ENCODE assay signal across 14 cellular contexts in the genomic region with DNA sequence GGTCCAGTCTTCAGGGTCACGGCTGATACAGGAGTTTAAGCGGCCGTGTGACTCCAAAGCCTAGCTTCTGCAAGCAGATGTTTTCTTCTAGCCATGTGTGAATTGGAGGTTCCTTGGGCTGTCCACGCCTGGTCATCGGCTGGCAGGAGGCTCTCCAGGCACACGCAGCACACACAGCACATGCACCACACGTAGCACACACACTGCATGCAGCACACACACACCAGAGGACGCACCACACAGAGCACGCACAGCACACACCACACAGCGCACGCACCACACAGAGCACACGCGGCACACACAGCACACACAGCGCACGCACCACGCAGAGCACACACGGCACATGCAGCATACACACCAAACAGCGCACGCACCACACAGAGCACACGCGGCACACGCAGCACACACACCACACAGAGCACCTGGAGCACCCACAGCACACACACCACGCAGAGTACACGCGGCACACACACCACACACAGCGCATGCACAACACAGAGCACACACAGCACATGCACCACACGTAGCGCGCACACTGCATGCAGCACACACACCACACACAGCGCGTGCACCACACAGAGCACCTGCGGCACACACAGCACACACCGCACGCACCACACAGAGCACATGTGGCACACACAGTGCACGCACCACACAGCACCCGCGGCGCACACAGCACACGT.
DNase-seq lines count a peak whose midpoint lies in the region; ATAC-seq and TF ChIP-seq lines count a peak whose summit lies in the region.
"Had no signal": no experiment of that assay in that cellular context is flagged by ENCODE, and none has a peak within 500 bp of the region (broad histone marks: within the 10 kb centered on the region; RNA-seq: fewer than 3 reads in every experiment).

No MANE protein-coding gene starts in this region.

- CTCF ChIA-PET in Caco-2 (lab: Charles Lee) (no interaction called here), Calu3 (lab: Charles Lee) (no interaction called here)

- H3K4me3 Mint-ChIP-seq in Caco-2 (ENCODE audit: unreplicated experiment) (peak overlapping the region; percentile 19), Calu3 (ENCODE audit: low read depth, unreplicated experiment) (no peak overlapping the region)
- H3K4me3 Mint-ChIP-seq: activated T-helper 1 cell treated with anti-CD3 and anti-CD28 coated beads, Interleukin-12 subunit alpha, Interleukin-12 subunit beta, Interleukin-2, Interleukin-4 antibody, amounts not matched to agents 30 ng/mL and 10 ng/mL and 1 ng/mL, durations not matched to agents 14 hours and 24 hours and 36 hours had no signal

- TF ChIP-seq CTCF in Caco-2 (IDR thresholded peaks at IDR 0.05; ENCODE audit: insufficient read depth in 1 of 2, low read depth in 1 of 2, low read length in 1 of 2, severe bottlenecking in 1 of 2, unreplicated experiment in 1 of 2) (no peak), body of pancreas (IDR thresholded peaks at IDR 0.05) (no peak), sigmoid colon (IDR thresholded peaks at IDR 0.05) (no peak), Calu3 (IDR thresholded peaks at IDR 0.05; ENCODE audit: unreplicated experiment) (no peak)

- H3K27ac ChIP-seq in body of pancreas: no peak overlapping the region
- peak overlapping the region; percentile 77 to 99 (median 86) for H3K27ac ChIP-seq in sigmoid colon
- no peak overlapping the region for H3K27ac ChIP-seq in SJCRH30

- H3K9me3 ChIP-seq in Caco-2 (no peaks in the 10 kb centered on the region), body of pancreas (no peaks in the 10 kb centered on the region), sigmoid colon (no peaks in the 10 kb centered on the region), SJCRH30 (replicated peaks) (no peaks in the 10 kb centered on the region)

- POLR2A ChIA-PET in Caco-2 (lab: Charles Lee): no interaction called here

- H3K4me1 Mint-ChIP-seq in Caco-2 (ENCODE audit: low read depth, unreplicated experiment) (peaks cover 20% of the 10 kb centered on the region), Calu3 (ENCODE audit: low read depth, unreplicated experiment) (peaks cover 5% of the 10 kb centered on the region)

- H3K27ac Mint-ChIP-seq in Caco-2 (ENCODE audit: unreplicated experiment) (peak overlapping the region; percentile 21), Calu3 (ENCODE audit: unreplicated experiment) (no peak overlapping the region)
- H3K27ac Mint-ChIP-seq: activated T-helper 1 cell treated with anti-CD3 and anti-CD28 coated beads, Interleukin-12 subunit alpha, Interleukin-12 subunit beta, Interleukin-2, Interleukin-4 antibody, amounts not matched to agents 30 ng/mL and 10 ng/mL and 1 ng/mL, durations not matched to agents 14 hours and 24 hours and 36 hours had no signal

- H3K36me3 Mint-ChIP-seq in Caco-2 (ENCODE audit: insufficient read depth, unreplicated experiment): peaks cover 95% of the 10 kb centered on the region
- peaks cover 90% of the 10 kb centered on the region for H3K36me3 Mint-ChIP-seq in Calu3 (ENCODE audit: insufficient read depth, unreplicated experiment)

- no peak for TF ChIP-seq POLR2A in body of pancreas (IDR thresholded peaks at IDR 0.05)
- no peak for TF ChIP-seq POLR2A in sigmoid colon (IDR thresholded peaks at IDR 0.05)

- 88 to 91% methylated on average over 32 to 39 of the region's 39 CpGs for WGBS in body of pancreas, 2 donors
- WGBS in sigmoid colon, 2 donors: 95 to 96% methylated on average over 39 of the region's 39 CpGs

- H3K9me3 Mint-ChIP-seq in Caco-2 (ENCODE audit: unreplicated experiment) (no peaks in the 10 kb centered on the region), Calu3 (ENCODE audit: low read depth, unreplicated experiment) (no peaks in the 10 kb centered on the region)
- H3K9me3 Mint-ChIP-seq: activated T-helper 1 cell treated with anti-CD3 and anti-CD28 coated beads, Interleukin-12 subunit alpha, Interleukin-12 subunit beta, Interleukin-2, Interleukin-4 antibody, amounts not matched to agents 30 ng/mL and 10 ng/mL and 1 ng/mL, durations not matched to agents 14 hours and 24 hours and 36 hours had no signal

- intact Hi-C loops in Caco-2 (cut with micrococcal nuclease; ENCODE audit: unreplicated experiment) (no loop called here), body of pancreas (cut with DNase I) (no loop called here), sigmoid colon (cut with DNase I) (loop anchor here (5.0 kb wide), 1 partner anchor 36 kb away; no protein-coding TSS in a partner anchor), Calu3 (cut with micrococcal nuclease; ENCODE audit: unreplicated experiment) (no loop called here)

- TF ChIP-seq EP300 in sigmoid colon (IDR thresholded peaks at IDR 0.05): no peak

- no peak overlapping the region for H3K4me3 ChIP-seq in Caco-2 (ENCODE audit: low read depth, low read length)
- H3K4me3 ChIP-seq in body of pancreas: no peak overlapping the region
- H3K4me3 ChIP-seq in sigmoid colon: no peak overlapping the region
- H3K4me3 ChIP-seq in SJCRH30: no peak overlapping the region

- ATAC-seq in body of pancreas: no peak
- peak; percentile 8 for ATAC-seq in left lobe of liver
- ATAC-seq in HG03159 (IDR thresholded peaks at IDR 0.05; ENCODE audit: unreplicated experiment): no peak

- no peaks in the 10 kb centered on the region for H3K27me3 Mint-ChIP-seq in Caco-2 (ENCODE audit: insufficient read depth, unreplicated experiment)
- no peaks in the 10 kb centered on the region for H3K27me3 Mint-ChIP-seq in Calu3 (ENCODE audit: unreplicated experiment)

- peaks cover 16% of the 10 kb centered on the region for H3K4me1 ChIP-seq in Caco-2
- H3K4me1 ChIP-seq in body of pancreas: peaks cover 39% of the 10 kb centered on the region
- peaks cover 0 to 100% (median 88%) of the 10 kb centered on the region in 4 donors for H3K4me1 ChIP-seq in sigmoid colon
- H3K4me1 ChIP-seq in SJCRH30: peaks cover 23% of the 10 kb centered on the region

- H3K36me3 ChIP-seq in Caco-2 (ENCODE audit: control insufficient read depth, insufficient read depth, low read length) (peaks cover 14% of the 10 kb centered on the region), body of pancreas (replicated peaks in 1 of 2; ENCODE audit: insufficient read depth in 1 of 2, low read depth in 2 of 2) (peaks cover 0 to 26% of the 10 kb centered on the region in 2 donors), sigmoid colon (peaks cover 16 to 61% (median 45%) of the 10 kb centered on the region in 4 donors), SJCRH30 (peaks cover 71% of the 10 kb centered on the region)

- H3K27me3 ChIP-seq in Caco-2 (replicated peaks; ENCODE audit: control insufficient read depth, insufficient read depth, low read length) (no peaks in the 10 kb centered on the region), body of pancreas (no peaks in the 10 kb centered on the region), sigmoid colon (no peaks in the 10 kb centered on the region), SJCRH30 (no peaks in the 10 kb centered on the region)

- BruUV-seq in Caco-2 (replicated peaks; lab: Mats Ljungman, UMichigan) (no TSS peak), Calu3 (replicated peaks; lab: Mats Ljungman, UMichigan) (no TSS peak)

- DNase-seq in Caco-2 (no peak), body of pancreas (peak in 3 of 4 donors; percentile 11 to 16 (median 14)), left lobe of liver (ENCODE audit: low spot score) (no peak), sigmoid colon (peak; percentile 63), Calu3 (no peak), NCI-H1930 (lab: John Stamatoyannopoulos, UW) (no peak), SJCRH30 (no peak)
- DNase-seq: COR-L47, GF-D8, midbrain, MV-4-11, SIG-M5 had no signal

Comparison
In these comparisons a context has a peak if more than half of its experiments do, and no peak if none do; other contexts are left out.
1. DNase-seq: peak in body of pancreas (3 of 4) and sigmoid colon (single experiment); none in Caco-2 (0 of 2), left lobe of liver (single experiment), Calu3 (single experiment), NCI-H1930 (0 of 2) and SJCRH30 (0 of 2).
2. H3K27ac ChIP-seq: peak in sigmoid colon (4 of 4); none in body of pancreas (0 of 4) and SJCRH30 (single experiment).